1 cellular context compared by ENCODE assay signal in genomic region chr5:157600252-157600651, GRCh38.
TF ChIP-seq lines count a peak whose summit lies in the region.

No MANE protein-coding gene starts in this region.

TF ChIP-seq in IMR-90, 13 proteins besides CTCF, POLR2A, EP300 and RAD21:
- no peak for TF ChIP-seq MAFK (IDR thresholded peaks at IDR 0.05; ENCODE audit: low read depth, low read length)
- no peak for TF ChIP-seq MAZ (IDR thresholded peaks at IDR 0.05; ENCODE audit: borderline replicate concordance, low read depth, low read length)
- no peak for TF ChIP-seq RFX5 (IDR thresholded peaks at IDR 0.05; ENCODE audit: low read depth, low read length)
- no peak for TF ChIP-seq FOS (IDR thresholded peaks at IDR 0.05; ENCODE audit: low read depth, low read length)
- TF ChIP-seq SMC3 (IDR thresholded peaks at IDR 0.05; ENCODE audit: low read depth, low read length) = no peak
- TF ChIP-seq CHD1 (IDR thresholded peaks at IDR 0.05; ENCODE audit: low read depth, low read length) = no peak
- TF ChIP-seq USF2 (IDR thresholded peaks at IDR 0.05; ENCODE audit: low read depth, low read length) = no peak
- no peak for TF ChIP-seq CEBPB (IDR thresholded peaks at IDR 0.05; ENCODE audit: low read depth, low read length)
- no peak for TF ChIP-seq NFE2L2 (IDR thresholded peaks at IDR 0.05; ENCODE audit: low read depth, low read length)
- no peak for TF ChIP-seq BHLHE40 (IDR thresholded peaks at IDR 0.05; ENCODE audit: low read depth, low read length)
- TF ChIP-seq RCOR1 (IDR thresholded peaks at IDR 0.05; ENCODE audit: insufficient replicate concordance, low read length) = no peak
- TF ChIP-seq MXI1 (IDR thresholded peaks at IDR 0.05; ENCODE audit: borderline replicate concordance, low read depth, low read length) = no peak
- TF ChIP-seq ELK1 (IDR thresholded peaks at IDR 0.05; ENCODE audit: borderline replicate concordance, low read depth, low read length) = no peak
